ENCODE assay signal across 1 cellular context in genomic region chr6:168216741-168217140, GRCh38.
TF ChIP-seq lines count a peak whose summit lies in the region.

No MANE protein-coding gene starts in this region.

TF ChIP-seq in GM23338, 12 proteins besides CTCF, POLR2A, EP300 and RAD21 (continued from another document):
- TF ChIP-seq ZNF462 (CRISPR knock-in tag; IDR thresholded peaks at IDR 0.05): no peak
- no peak for TF ChIP-seq NANOG (IDR thresholded peaks at IDR 0.05; ENCODE audit: borderline replicate concordance)
